In genomic region chr10:48306265-48306869, GRCh38 we compare ENCODE assay signal across 8 cellular contexts. TPM values are rescaled to one million over a fixed set of nuclear protein-coding genes. Genes with fewer than 3 reads are reported as not detected.
DNase-seq lines count a peak whose midpoint lies in the region; ATAC-seq and TF ChIP-seq lines count a peak whose summit lies in the region.

Gene MAPK8, plus strand, starts transcription at chr10:48306677. Its CDS starts 94,984 bp downstream, at chr10:48401661.

- H3K4me1 Mint-ChIP-seq in activated naive CD8-positive, alpha-beta T cell treated with anti-CD3 and anti-CD28 coated beads, Interleukin-2, amount 50 U/mL, for 24 hours, result peaks cover 40% of the 10 kb centered on the region

- H3K27ac Mint-ChIP-seq in activated naive CD8-positive, alpha-beta T cell treated with anti-CD3 and anti-CD28 coated beads, Interleukin-2, amount 50 U/mL, for 24 hours, result peak within 1 kb of the TSS; percentile 85

- H3K36me3 ChIP-seq in cardiac muscle cell (no peaks in the 10 kb centered on the region), trophoblast cell (ENCODE audit: control insufficient read depth in 1 of 2, insufficient read depth in 2 of 2, low read length in 2 of 2) (no peaks in the 10 kb centered on the region), tibial nerve (no peaks in the 10 kb centered on the region)

- no peaks in the 10 kb centered on the region for H3K27me3 Mint-ChIP-seq in activated naive CD8-positive, alpha-beta T cell treated with anti-CD3 and anti-CD28 coated beads, Interleukin-2, amount 50 U/mL, for 24 hours

- no peaks in the 10 kb centered on the region for H3K9me3 ChIP-seq in cardiac muscle cell (ENCODE audit: low read depth)
- H3K9me3 ChIP-seq in trophoblast cell (ENCODE audit: insufficient read depth, low read depth, low read length), result no peaks in the 10 kb centered on the region
- no peaks in the 10 kb centered on the region for H3K9me3 ChIP-seq in tibial nerve

- H2BK12ac ChIP-seq in trophoblast cell (ENCODE audit: low read length), result peak within 1 kb of the TSS; percentile 66

- H3K79me1 ChIP-seq in trophoblast cell (ENCODE audit: low read length), result peaks cover 6% of the 10 kb centered on the region

- H3K27ac ChIP-seq in cardiac muscle cell, result peak within 1 kb of the TSS; percentile 99
- peak within 1 kb of the TSS; percentile 84 for H3K27ac ChIP-seq in trophoblast cell (ENCODE audit: low read depth, low read length)
- H3K27ac ChIP-seq in tibial nerve, result peak within 1 kb of the TSS; percentile 96 to 99 (median 98)

- H3K9me3 Mint-ChIP-seq in activated naive CD8-positive, alpha-beta T cell treated with anti-CD3 and anti-CD28 coated beads, Interleukin-2, amount 50 U/mL, for 24 hours, result no peaks in the 10 kb centered on the region

- ATAC-seq in HG02763 (IDR thresholded peaks at IDR 0.05; ENCODE audit: unreplicated experiment), result peak; percentile 87
- ATAC-seq in activated naive CD8-positive, alpha-beta T cell treated with anti-CD3 and anti-CD28 coated beads, Interleukin-2, amount 50 U/mL, for 24 hours, result peak; percentile 85

- H3K27me3 ChIP-seq in cardiac muscle cell (no peaks in the 10 kb centered on the region), trophoblast cell (ENCODE audit: insufficient read depth, low read length) (no peaks in the 10 kb centered on the region), tibial nerve (no peaks in the 10 kb centered on the region)

- peak within 1 kb of the TSS; percentile 96 for H3K14ac ChIP-seq in trophoblast cell (ENCODE audit: low read length)

- H2AK5ac ChIP-seq in trophoblast cell (ENCODE audit: low read length), result peak within 1 kb of the TSS; percentile 12

- no CpG with 5 or more reads among the region's 86 CpGs for WGBS in trophoblast cell (ENCODE audit: extremely low coverage, insufficient coverage, insufficient read length)
- WGBS in tibial nerve, 2 donors, result 0 to 3% methylated on average over 10 to 38 of the region's 86 CpGs

- peak within 1 kb of the TSS; percentile 87 for H3K4me3 ChIP-seq in GM12875 (ENCODE audit: low read depth, low read length)
- H3K4me3 ChIP-seq in cardiac muscle cell, result peak within 1 kb of the TSS; percentile 99
- H3K4me3 ChIP-seq in trophoblast cell (ENCODE audit: low read depth, low read length), result peak within 1 kb of the TSS; percentile 97
- H3K4me3 ChIP-seq in tibial nerve, result peak within 1 kb of the TSS; percentile 75 to 97 (median 94)

- H3K36me3 Mint-ChIP-seq in activated naive CD8-positive, alpha-beta T cell treated with anti-CD3 and anti-CD28 coated beads, Interleukin-2, amount 50 U/mL, for 24 hours (ENCODE audit: low read depth), result peaks cover 7% of the 10 kb centered on the region

- peak within 1 kb of the TSS; percentile 98 for H2AFZ ChIP-seq in trophoblast cell (ENCODE audit: insufficient read depth, low read length, poor library complexity)

- H3K79me2 ChIP-seq in trophoblast cell (ENCODE audit: control insufficient read depth, insufficient read depth, low read length, poor library complexity), result peaks cover 6% of the 10 kb centered on the region

- peak within 1 kb of the TSS; percentile 92 for H4K91ac ChIP-seq in trophoblast cell (ENCODE audit: low read depth, low read length)

- H3K4me3 Mint-ChIP-seq in activated naive CD8-positive, alpha-beta T cell treated with anti-CD3 and anti-CD28 coated beads, Interleukin-2, amount 50 U/mL, for 24 hours, result peak within 1 kb of the TSS; percentile 93

- H2BK5ac ChIP-seq in trophoblast cell (ENCODE audit: low read depth, low read length, poor library complexity), result peak within 1 kb of the TSS; percentile 31

- H4K8ac ChIP-seq in trophoblast cell (ENCODE audit: low read depth, low read length), result peak within 1 kb of the TSS; percentile 88

- H3K4ac ChIP-seq in trophoblast cell (ENCODE audit: low read depth, low read length), result peak within 1 kb of the TSS; percentile 96

- TF ChIP-seq POLR2A in tibial nerve (IDR thresholded peaks at IDR 0.05), result peak; percentile 95 to 98

- H3K4me1 ChIP-seq in cardiac muscle cell (ENCODE audit: low read depth), result peaks cover 6% of the 10 kb centered on the region
- H3K4me1 ChIP-seq in trophoblast cell (ENCODE audit: control insufficient read depth in 1 of 2, insufficient read depth in 2 of 2, low read length in 2 of 2), result peaks cover 0 to 2% of the 10 kb centered on the region in 2 experiments
- H3K4me1 ChIP-seq in tibial nerve, result peaks cover 0 to 35% (median 2%) of the 10 kb centered on the region in 4 donors

- peak; percentile 90 to 94 (median 92) for DNase-seq in NCI-H1417 (lab: John Stamatoyannopoulos, UW)
- peak; percentile 92 for DNase-seq in SW480 (ENCODE audit: low spot score)
- peak; percentile 90 for DNase-seq in activated naive CD8-positive, alpha-beta T cell treated with anti-CD3 and anti-CD28 coated beads, Interleukin-2, amount 50 U/mL, for 24 hours
- DNase-seq in cardiac muscle cell (ENCODE audit: low read depth in 1 of 2, low spot score in 1 of 2), result peak; percentile 93 to 94
- DNase-seq in trophoblast cell, result peak; percentile 95 to 97
- DNase-seq in tibial nerve (ENCODE audit: low spot score in 2 of 2), result peak; percentile 71 to 82

- H3K18ac ChIP-seq in trophoblast cell (ENCODE audit: low read length), result peak within 1 kb of the TSS; percentile 94

- peak in 1 of 2 donors; percentile 82 for TF ChIP-seq EP300 in tibial nerve (IDR thresholded peaks at IDR 0.05)

- no peak within 1 kb of the TSS for H3K23ac ChIP-seq in trophoblast cell (ENCODE audit: low read length)

- peak within 1 kb of the TSS; percentile 94 for H3K9ac ChIP-seq in trophoblast cell (ENCODE audit: low read length)

- peak within 1 kb of the TSS; percentile 84 for H2BK120ac ChIP-seq in trophoblast cell (ENCODE audit: insufficient read depth, low read length, poor library complexity)

- TF ChIP-seq CTCF in GM12875 (IDR thresholded peaks at IDR 0.05; ENCODE audit: borderline replicate concordance, insufficient read depth, low read depth, low read length), result no peak
- TF ChIP-seq CTCF in cardiac muscle cell (IDR thresholded peaks at IDR 0.05; ENCODE audit: low read depth, low read length), result no peak
- TF ChIP-seq CTCF in tibial nerve (IDR thresholded peaks at IDR 0.05), result peak in 1 of 5 experiments; percentile 30

- peak within 1 kb of the TSS; percentile 97 for H4K12ac ChIP-seq in trophoblast cell (ENCODE audit: low read depth, low read length)

- H3K4me2 ChIP-seq in trophoblast cell (ENCODE audit: low read length), result peak within 1 kb of the TSS; percentile 84

RNA-seq across cellular contexts. Expression of gene MAPK8, which starts in this region (rescaled TPM):
- 40.8 and 50.6 TPM in 2 replicates for total RNA-seq in cardiac muscle cell
- 15.4 and 47.7 TPM in 2 replicates for polyA plus RNA-seq in cardiac muscle cell
- polyA plus RNA-seq in trophoblast cell (2013), result 24.1 and 24.6 TPM in 2 replicates
- total RNA-seq in tibial nerve, result 10 to 100 TPM; 53.4 to 65.6 (median 62.2) TPM

Comparison
In these comparisons a context has a peak if more than half of its experiments do, and no peak if none do; other contexts are left out.
1. Peak in every context shown above with its lines: DNase-seq, ATAC-seq, H3K4me3 ChIP-seq and H3K27ac ChIP-seq.